25 cellular contexts compared by ENCODE assay signal in genomic region chr5:143362828-143363227, GRCh38. TPM values are rescaled to one million over a fixed set of nuclear protein-coding genes. Genes with fewer than 3 reads are reported as not detected.
A peak's percentile ranks its signal among the peaks of the same experiment; 100 is the strongest.
DNase-seq lines count a peak whose midpoint lies in the region; ATAC-seq lines count a peak whose summit lies in the region.
"Had no signal": no experiment of that assay in that cellular context is flagged by ENCODE, and none has a peak within 500 bp of the region (broad histone marks: within the 10 kb centered on the region; RNA-seq: fewer than 3 reads in every experiment).

No MANE protein-coding gene starts in this region.

- peaks cover 94% of the 10 kb centered on the region for H3K4me1 Mint-ChIP-seq in activated naive CD4-positive, alpha-beta T cell treated with anti-CD3 and anti-CD28 coated beads, Interleukin-2, amount 50 U/mL, for 24 hours
- H3K4me1 Mint-ChIP-seq in effector memory CD8-positive, alpha-beta T cell (ENCODE audit: low read depth in 2 of 2): peaks cover 55 to 84% of the 10 kb centered on the region in 2 donors
- peaks cover 35 to 85% of the 10 kb centered on the region in 2 donors for H3K4me1 Mint-ChIP-seq in stimulated activated naive B cell treated with anti-CD40 and anti-IgM and Interleukin-4, amounts not matched to agents 10 μg/mL and 1 μg/mL and 100 μg/mL, for 72 hours

- H4K20me1 ChIP-seq in Karpas-422 (ENCODE audit: insufficient read depth, low read depth, low read length): peaks cover 87% of the 10 kb centered on the region

- no peaks in the 10 kb centered on the region for H3K9me3 ChIP-seq in Karpas-422 (ENCODE audit: low read length)
- H3K9me3 ChIP-seq: BE2C, body of pancreas, Caco-2, vagina had no signal

- H3K79me2 ChIP-seq in Karpas-422 (ENCODE audit: low read length): peaks cover 100% of the 10 kb centered on the region

- H3K4me2 ChIP-seq in Karpas-422 (ENCODE audit: low read depth, low read length, poor library complexity, severe bottlenecking): peak overlapping the region; percentile 3

- H3K9me3 Mint-ChIP-seq in activated naive CD4-positive, alpha-beta T cell treated with anti-CD3 and anti-CD28 coated beads, Interleukin-2, amount 50 U/mL, for 24 hours: peaks cover 7% of the 10 kb centered on the region
- H3K9me3 Mint-ChIP-seq in activated naive CD4-positive, alpha-beta T cell treated with anti-CD3 and anti-CD28 coated beads, Interleukin-2, amount 50 U/mL, for 72 hours: peaks cover 7 to 20% of the 10 kb centered on the region in 2 donors
- no peaks in the 10 kb centered on the region for H3K9me3 Mint-ChIP-seq in effector memory CD8-positive, alpha-beta T cell
- H3K9me3 Mint-ChIP-seq in stimulated activated naive B cell treated with anti-CD40 and anti-IgM and Interleukin-4, amounts not matched to agents 10 μg/mL and 1 μg/mL and 100 μg/mL, for 72 hours: peaks cover 14 to 19% of the 10 kb centered on the region in 2 donors

- H3K9me2 ChIP-seq in Karpas-422 (replicated peaks; ENCODE audit: insufficient read depth, low read length): no peaks in the 10 kb centered on the region

- no peak overlapping the region for H3K4me3 ChIP-seq in Karpas-422 (ENCODE audit: low read length)
- H3K4me3 ChIP-seq: body of pancreas, thoracic aorta, vagina had no signal

- H3K4me3 Mint-ChIP-seq in activated naive CD4-positive, alpha-beta T cell treated with anti-CD3 and anti-CD28 coated beads, Interleukin-2, amount 50 U/mL, for 24 hours: no peak overlapping the region
- peak overlapping the region in 1 of 2 donors; percentile 15 for H3K4me3 Mint-ChIP-seq in effector memory CD8-positive, alpha-beta T cell
- no peak overlapping the region for H3K4me3 Mint-ChIP-seq in stimulated activated naive B cell treated with anti-CD40 and anti-IgM and Interleukin-4, amounts not matched to agents 10 μg/mL and 1 μg/mL and 100 μg/mL, for 72 hours
- H3K4me3 Mint-ChIP-seq: activated CD4-positive, alpha-beta T cell treated with anti-CD3 and anti-CD28 coated beads, Interleukin-2, amount 10 ng/mL, durations not matched to agents 7 days and 5 days; stimulated activated naive CD8-positive, alpha-beta T cell treated with anti-CD3 and anti-CD28 coated beads, Interleukin-15, Interleukin-2, amounts not matched to agents 100 ng/mL and 50 ng/mL, for 24 hours; T-helper 2 cell treated with Interferon-gamma antibody and Interleukin-4, amounts not matched to agents 5 μg/mL and 100 μg/mL, for 36 hours had no signal

- H3K27me3 ChIP-seq in Karpas-422 (ENCODE audit: low read length): no peaks in the 10 kb centered on the region
- H3K27me3 ChIP-seq: body of pancreas, vagina had no signal

- peaks cover 13% of the 10 kb centered on the region for H3K36me3 ChIP-seq in Karpas-422 (ENCODE audit: insufficient read depth, low read length)
- H3K36me3 ChIP-seq: BE2C, thoracic aorta, vagina had no signal

- peaks cover 21% of the 10 kb centered on the region for H3K36me3 Mint-ChIP-seq in activated naive CD4-positive, alpha-beta T cell treated with anti-CD3 and anti-CD28 coated beads, Interleukin-2, amount 50 U/mL, for 24 hours
- H3K36me3 Mint-ChIP-seq in activated naive CD4-positive, alpha-beta T cell treated with anti-CD3 and anti-CD28 coated beads, Interleukin-2, amount 50 U/mL, for 72 hours: peaks cover 18 to 46% of the 10 kb centered on the region in 2 donors
- H3K36me3 Mint-ChIP-seq in effector memory CD8-positive, alpha-beta T cell (ENCODE audit: insufficient read depth): peaks cover 17% of the 10 kb centered on the region
- peaks cover 40 to 51% of the 10 kb centered on the region in 2 donors for H3K36me3 Mint-ChIP-seq in stimulated activated naive B cell treated with anti-CD40 and anti-IgM and Interleukin-4, amounts not matched to agents 10 μg/mL and 1 μg/mL and 100 μg/mL, for 72 hours

- no peak overlapping the region for H3K9ac ChIP-seq in Karpas-422 (ENCODE audit: low read length)

- peaks cover 94% of the 10 kb centered on the region for H3K4me1 ChIP-seq in Karpas-422 (ENCODE audit: low read length)
- H3K4me1 ChIP-seq: BE2C, Caco-2 had no signal

- no peak for DNase-seq in activated naive CD4-positive, alpha-beta T cell treated with anti-CD3 and anti-CD28 coated beads, Interleukin-2, amount 50 U/mL, for 72 hours (ENCODE audit: low spot score in 2 of 2)
- no peak for DNase-seq in Karpas-422
- DNase-seq in effector memory CD8-positive, alpha-beta T cell: no peak
- DNase-seq in stimulated activated naive B cell treated with anti-CD40 and anti-IgM and Interleukin-4, amounts not matched to agents 10 μg/mL and 1 μg/mL and 100 μg/mL, for 72 hours: no peak
- DNase-seq: activated CD4-positive, alpha-beta T cell treated with anti-CD3 and anti-CD28 coated beads, Interleukin-2, amount 10 ng/mL, durations not matched to agents 7 days and 5 days; BE2C; body of pancreas; Caco-2; cerebellar nuclear complex; DMS79; hypothalamus; MV-4-11; NCI-H1436 treated with DMSO at 0.1 percent for 48 hours; NCI-H446 treated with DMSO at 0.1 percent for 48 hours; NCI-H82; occipital lobe had no signal

- H3K27ac Mint-ChIP-seq in activated naive CD4-positive, alpha-beta T cell treated with anti-CD3 and anti-CD28 coated beads, Interleukin-2, amount 50 U/mL, for 24 hours: peak overlapping the region; percentile 18
- peak overlapping the region in 1 of 2 donors; percentile 36 for H3K27ac Mint-ChIP-seq in activated naive CD4-positive, alpha-beta T cell treated with anti-CD3 and anti-CD28 coated beads, Interleukin-2, amount 50 U/mL, for 72 hours
- peak overlapping the region; percentile 56 to 84 for H3K27ac Mint-ChIP-seq in effector memory CD8-positive, alpha-beta T cell
- H3K27ac Mint-ChIP-seq in stimulated activated naive B cell treated with anti-CD40 and anti-IgM and Interleukin-4, amounts not matched to agents 10 μg/mL and 1 μg/mL and 100 μg/mL, for 72 hours: peak overlapping the region; percentile 56
- H3K27ac Mint-ChIP-seq: activated CD4-positive, alpha-beta T cell treated with anti-CD3 and anti-CD28 coated beads, Interleukin-2, amount 10 ng/mL, durations not matched to agents 7 days and 5 days; activated T-helper 2 cell treated with anti-CD3 and anti-CD28 coated beads, Interferon-gamma antibody, Interleukin-2, Interleukin-4, amounts not matched to agents 10 μg/mL and 5 μg/mL and 100 μg/mL, durations not matched to agents 14 hours and 24 hours and 36 hours; T-helper 2 cell treated with Interferon-gamma antibody and Interleukin-4, amounts not matched to agents 5 μg/mL and 100 μg/mL, for 36 hours had no signal

- H3K27me3 Mint-ChIP-seq in activated naive CD4-positive, alpha-beta T cell treated with anti-CD3 and anti-CD28 coated beads, Interleukin-2, amount 50 U/mL, for 24 hours: no peaks in the 10 kb centered on the region
- H3K27me3 Mint-ChIP-seq in effector memory CD8-positive, alpha-beta T cell: no peaks in the 10 kb centered on the region
- no peaks in the 10 kb centered on the region for H3K27me3 Mint-ChIP-seq in stimulated activated naive B cell treated with anti-CD40 and anti-IgM and Interleukin-4, amounts not matched to agents 10 μg/mL and 1 μg/mL and 100 μg/mL, for 72 hours
- H3K27me3 Mint-ChIP-seq: activated CD4-positive, alpha-beta T cell treated with anti-CD3 and anti-CD28 coated beads, Interleukin-2, amount 10 ng/mL, durations not matched to agents 7 days and 5 days; stimulated activated naive CD8-positive, alpha-beta T cell treated with anti-CD3 and anti-CD28 coated beads, Interleukin-15, Interleukin-2, amounts not matched to agents 100 ng/mL and 50 ng/mL, for 24 hours had no signal

- peak overlapping the region; percentile 18; the same call in 1 of the 2 replicates for H3K27ac ChIP-seq in Karpas-422 (ENCODE audit: low read length)
- H3K27ac ChIP-seq: body of pancreas, thoracic aorta, vagina had no signal

- ATAC-seq in activated naive CD4-positive, alpha-beta T cell treated with anti-CD3 and anti-CD28 coated beads, Interleukin-2, amount 50 U/mL, for 72 hours: no peak
- no peak for ATAC-seq in effector memory CD8-positive, alpha-beta T cell (replicated peaks)
- no peak for ATAC-seq in stimulated activated naive B cell treated with anti-CD40 and anti-IgM and Interleukin-4, amounts not matched to agents 10 μg/mL and 1 μg/mL and 100 μg/mL, for 72 hours (replicated peaks)
- ATAC-seq in GM21528 (IDR thresholded peaks at IDR 0.05; ENCODE audit: low FRiP score, unreplicated experiment): no peak
- no peak for ATAC-seq in HG03097 (IDR thresholded peaks at IDR 0.05; ENCODE audit: low FRiP score, unreplicated experiment)
- ATAC-seq in HG03342 (IDR thresholded peaks at IDR 0.05; ENCODE audit: unreplicated experiment): no peak
- ATAC-seq: body of pancreas had no signal

- H2AFZ ChIP-seq in Karpas-422 (ENCODE audit: low read length): no peak overlapping the region

RNA-seq across cellular contexts. Expression of gene NR3C1, which starts 40.7 kb away (rescaled TPM):
- total RNA-seq in activated naive CD4-positive, alpha-beta T cell treated with anti-CD3 and anti-CD28 coated beads, Interleukin-2, amount 50 U/mL, for 72 hours: 10 to 100 TPM; 39.5 to 43.6 TPM
- 189 and 364 TPM in 2 replicates for total RNA-seq in Karpas-422 (2014; rRNA removed; shearing (Covaris generic); ENCODE audit: low replicate concordance)
